3 cellular contexts compared by ENCODE assay signal in the genomic region with DNA sequence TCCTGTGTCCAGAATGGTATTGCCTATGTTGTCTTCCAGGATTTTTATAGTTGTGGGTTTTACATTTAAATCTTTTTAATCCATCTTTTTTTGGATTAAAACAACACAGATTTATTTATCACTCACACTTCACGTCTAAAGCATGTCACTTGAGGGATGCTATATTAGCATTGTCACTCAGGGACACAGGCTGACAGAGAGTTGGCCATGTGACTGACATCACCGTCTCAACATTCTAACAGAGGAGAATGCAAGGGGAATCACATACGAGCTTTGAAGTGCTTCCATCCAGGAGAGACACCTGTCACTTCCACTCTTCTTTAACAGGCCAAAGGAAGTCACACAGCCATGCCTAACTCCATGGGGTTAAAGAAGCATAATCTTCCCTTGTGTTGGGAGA.
"Had no signal": no experiment of that assay in that cellular context is flagged by ENCODE, and none has a peak within 500 bp of the region (broad histone marks: within the 10 kb centered on the region; RNA-seq: fewer than 3 reads in every experiment).

No MANE protein-coding gene starts in this region.

- DNase-seq: GDM1, GF-D8 had no signal

- ATAC-seq: GM12878 had no signal

- H3K4me3 ChIP-seq: GM12878 had no signal
